8 cellular contexts compared by ENCODE assay signal in genomic region chr1:229514578-229515275, GRCh38. TPM values are rescaled to one million over a fixed set of nuclear protein-coding genes. Genes with fewer than 3 reads are reported as not detected.
DNase-seq lines count a peak whose midpoint lies in the region; ATAC-seq, FAIRE-seq and TF ChIP-seq lines count a peak whose summit lies in the region.

No MANE protein-coding gene starts in this region.

- H3K4me1 ChIP-seq in HepG2 (ENCODE audit: insufficient read depth, low read length): peaks cover 6% of the 10 kb centered on the region

- H3K27ac ChIP-seq in HepG2 (ENCODE audit: extremely low read length, insufficient read depth, low read length): no peak overlapping the region

- H3K36me3 ChIP-seq in HepG2 (replicated peaks in 1 of 2; ENCODE audit: control insufficient read depth in 1 of 2, insufficient read depth in 2 of 2, low read length in 2 of 2): peaks cover 0 to 16% of the 10 kb centered on the region in 2 experiments; a peak in 2 of 5 replicates

- intact Hi-C loops in HepG2 (cut with micrococcal nuclease; ENCODE audit: unreplicated experiment): loop anchor here (1.0 kb wide), 1 partner anchor 256 kb away; no protein-coding TSS in a partner anchor

- BruUV-seq in HepG2 (replicated peaks; lab: Mats Ljungman, UMichigan): no TSS peak

- DNase-seq in GM03348 (ENCODE audit: low spot score) (peak; percentile 84), NCI-H446 (lab: John Stamatoyannopoulos, UW) (peak; percentile 62 to 74), dedifferentiated amniotic fluid mesenchymal stem cell (ENCODE audit: extremely low spot score) (peak; percentile 87), HepG2 (ENCODE audit: low spot score) (peak; percentile 69)
- peak; percentile 44 for DNase-seq in activated CD4-positive, alpha-beta T cell treated with anti-CD3 and anti-CD28 coated beads for 1 hour
- peak in 2 of 3 experiments; percentile 33 to 50 for DNase-seq in stimulated activated CD4-positive, alpha-beta T cell treated with anti-CD3 and anti-CD28 coated beads, TNF-alpha, amount 100 ng/mL, for 4 hours (ENCODE audit: low read depth in 3 of 3)

- H3K4me2 ChIP-seq in HepG2 (ENCODE audit: low read depth, low read length): no peak overlapping the region

- TF ChIP-seq RAD21 in HepG2 (CRISPR knock-in tag; IDR thresholded peaks at IDR 0.05): peak; percentile 60

- ATAC-seq in HG03025 (IDR thresholded peaks at IDR 0.05; ENCODE audit: low FRiP score, unreplicated experiment): peak; percentile 72
- peak; percentile 95 for ATAC-seq in HepG2
- ATAC-seq in HG03521 (IDR thresholded peaks at IDR 0.05; ENCODE audit: unreplicated experiment): no peak

- H3K27me3 ChIP-seq in HepG2 (ENCODE audit: control insufficient read depth in 1 of 2, insufficient read depth in 2 of 2, low read length in 2 of 2): no peaks in the 10 kb centered on the region

- no peaks in the 10 kb centered on the region for H3K79me2 ChIP-seq in HepG2 (ENCODE audit: insufficient read depth, low read length)

- no peak for TF ChIP-seq POLR2A in HepG2 (IDR thresholded peaks at IDR 0.05; ENCODE audit: insufficient read depth in 1 of 2, low read depth in 2 of 2, low read length in 2 of 2)

- no peak overlapping the region for H2AFZ ChIP-seq in HepG2 (ENCODE audit: low read length)

- no peak overlapping the region for H3K4me3 ChIP-seq in HepG2 (replicated peaks in 1 of 3; ENCODE audit: insufficient read depth in 1 of 3, low read depth in 2 of 3, low read length in 3 of 3)

- H3K9me3 ChIP-seq in HepG2 (ENCODE audit: low read length): no peaks in the 10 kb centered on the region

- in situ Hi-C loops in HepG2 (cut with HindIII; ENCODE audit: extremely low pct_ligation_motif_present, low pct_unique_long_range_greater_than_20kb): no loop called here

- peak; percentile 51 for FAIRE-seq in HepG2 (lab: Jason Lieb, UNC)

- no peaks in the 10 kb centered on the region for H4K20me1 ChIP-seq in HepG2 (ENCODE audit: insufficient read depth, low read length)

- CTCF ChIA-PET in HepG2 (lab: Yijun Ruan, JAX; ENCODE audit: low intra/inter-chr PET ratio, low total read pairs): no interaction called here

- H3K9ac ChIP-seq in HepG2 (ENCODE audit: insufficient read depth, low read depth, low read length): no peak overlapping the region

- TF ChIP-seq EP300 in HepG2 (IDR thresholded peaks at IDR 0.05; ENCODE audit: low read depth in 2 of 2, low read length in 2 of 2) (no peak), HepG2 (CRISPR knock-in tag; IDR thresholded peaks at IDR 0.05; ENCODE audit: borderline replicate concordance) (no peak)

- POLR2A ChIA-PET in HepG2 (lab: Yijun Ruan, JAX): no interaction called here

- peak; percentile 83 for TF ChIP-seq CTCF in HepG2 (CRISPR knock-in tag; IDR thresholded peaks at IDR 0.05)

- WGBS in HepG2 (ENCODE audit: low lambda C conversion rate): 39% methylated on average over 8 of the region's 8 CpGs

TF ChIP-seq in HepG2, 621 proteins besides CTCF, POLR2A, EP300 and RAD21 (continues in another document):
- TF ChIP-seq STAG1 (CRISPR knock-in tag; IDR thresholded peaks at IDR 0.05) (peak; percentile 73), HNF1B (CRISPR knock-in tag; IDR thresholded peaks at IDR 0.05) (peak; percentile 40; the same call in 1 of the 2 replicates), MXD1 (CRISPR knock-in tag; IDR thresholded peaks at IDR 0.05) (no peak), ZNF652 (CRISPR knock-in tag; IDR thresholded peaks at IDR 0.05; ENCODE audit: borderline replicate concordance, low read depth) (peak; percentile 80), FOSL2 (CRISPR knock-in tag; IDR thresholded peaks at IDR 0.05) (0 out of 2 replicates have a peak, but pooled peaks have one; percentile 7), PHF5A (CRISPR knock-in tag; IDR thresholded peaks at IDR 0.05; ENCODE audit: low read depth, unreplicated experiment) (peak; percentile 37), MTERF4 (CRISPR knock-in tag; IDR thresholded peaks at IDR 0.05) (no peak)

RNA-seq across cellular contexts. Expression of gene NUP133, which starts 6.6 kb away (rescaled TPM):
- total RNA-seq in HepG2 (2016; rRNA removed; fragmentation: Illumina TruSeq; extraction: Trizol): 45.6 and 78.5 TPM in 2 replicates
- 9.6 and 10.7 TPM in 2 replicates for total RNA-seq in HepG2 (2016; cell fraction: cytosol; rRNA removed; fragmentation: Illumina TruSeq; extraction: Trizol; ENCODE audit: low read depth)
- 46.9 and 76.4 TPM in 2 replicates for total RNA-seq in HepG2 (2016; cell fraction: insoluble cytoplasmic fraction; rRNA removed; fragmentation: Illumina TruSeq; extraction: Trizol)
- 15.8 and 18.8 TPM in 2 replicates for total RNA-seq in HepG2 (2016; cell fraction: membrane; rRNA removed; fragmentation: Illumina TruSeq; extraction: Trizol)
- 29.2 and 34.2 TPM in 2 replicates for total RNA-seq in HepG2 (2016; cell fraction: nucleus; rRNA removed; fragmentation: Illumina TruSeq; extraction: Trizol)
- 16.8 and 17.7 TPM in 2 replicates for polyA plus RNA-seq in HepG2 (2011; rRNA removed)
- polyA plus RNA-seq in HepG2 (2011; cell fraction: cytosol; rRNA removed): 8.1 and 10.3 TPM in 2 replicates
- 13.7 and 16.6 TPM in 2 replicates for polyA plus RNA-seq in HepG2 (2011; cell fraction: nucleus; rRNA removed)
- polyA plus RNA-seq in HepG2 (2012): 14.1 and 16.5 TPM in 2 replicates
- 2.5 and 2.6 TPM in 2 replicates for polyA plus RNA-seq in HepG2 (2016; cell fraction: cytosol; fragmentation: Illumina TruSeq; extraction: Trizol; ENCODE audit: low read depth)
- 44.2 and 47.9 TPM in 2 replicates for polyA plus RNA-seq in HepG2 (2016; cell fraction: insoluble cytoplasmic fraction; fragmentation: Illumina TruSeq; extraction: Trizol; ENCODE audit: low read depth)
- 6.6 and 6.8 TPM in 2 replicates for polyA plus RNA-seq in HepG2 (2016; cell fraction: membrane; fragmentation: Illumina TruSeq; extraction: Trizol; ENCODE audit: low read depth)
- 25.0 and 28.2 TPM in 2 replicates for polyA plus RNA-seq in HepG2 (2016; cell fraction: nucleus; fragmentation: Illumina TruSeq; extraction: Trizol; ENCODE audit: insufficient read depth, low read depth)
- polyA minus RNA-seq in HepG2 (2011; rRNA and poly(A)+ RNA removed; ENCODE audit: low replicate concordance): 30.6 and 31.0 TPM in 2 replicates
- 20.1 and 21.5 TPM in 2 replicates for polyA minus RNA-seq in HepG2 (2011; cell fraction: cytosol; rRNA and poly(A)+ RNA removed)
- polyA minus RNA-seq in HepG2 (2011; cell fraction: nucleus; rRNA and poly(A)+ RNA removed): 30.6 and 37.9 TPM in 2 replicates

RNA-seq across cellular contexts. Expression of gene ABCB10, which starts 43.8 kb away (rescaled TPM):
- total RNA-seq in HepG2 (2016; rRNA removed; fragmentation: Illumina TruSeq; extraction: Trizol): 20.1 and 28.9 TPM in 2 replicates
- total RNA-seq in HepG2 (2016; cell fraction: cytosol; rRNA removed; fragmentation: Illumina TruSeq; extraction: Trizol; ENCODE audit: low read depth): 4.5 and 5.0 TPM in 2 replicates
- 18.7 and 27.5 TPM in 2 replicates for total RNA-seq in HepG2 (2016; cell fraction: insoluble cytoplasmic fraction; rRNA removed; fragmentation: Illumina TruSeq; extraction: Trizol)
- 11.6 and 14.5 TPM in 2 replicates for total RNA-seq in HepG2 (2016; cell fraction: membrane; rRNA removed; fragmentation: Illumina TruSeq; extraction: Trizol)
- 25.6 and 28.6 TPM in 2 replicates for total RNA-seq in HepG2 (2016; cell fraction: nucleus; rRNA removed; fragmentation: Illumina TruSeq; extraction: Trizol)
- polyA plus RNA-seq in HepG2 (2011; rRNA removed): 11.2 and 11.9 TPM in 2 replicates
- 7.5 and 9.3 TPM in 2 replicates for polyA plus RNA-seq in HepG2 (2011; cell fraction: cytosol; rRNA removed)
- polyA plus RNA-seq in HepG2 (2011; cell fraction: nucleus; rRNA removed): 5.5 and 7.1 TPM in 2 replicates
- polyA plus RNA-seq in HepG2 (2012): 11.7 and 14.5 TPM in 2 replicates
- polyA plus RNA-seq in HepG2 (2016; cell fraction: cytosol; fragmentation: Illumina TruSeq; extraction: Trizol; ENCODE audit: low read depth): 2.3 and 2.6 TPM in 2 replicates
- polyA plus RNA-seq in HepG2 (2016; cell fraction: insoluble cytoplasmic fraction; fragmentation: Illumina TruSeq; extraction: Trizol; ENCODE audit: low read depth): 19.6 and 20.3 TPM in 2 replicates
- 6.7 and 7.3 TPM in 2 replicates for polyA plus RNA-seq in HepG2 (2016; cell fraction: membrane; fragmentation: Illumina TruSeq; extraction: Trizol; ENCODE audit: low read depth)
- polyA plus RNA-seq in HepG2 (2016; cell fraction: nucleus; fragmentation: Illumina TruSeq; extraction: Trizol; ENCODE audit: insufficient read depth, low read depth): 33.1 and 36.0 TPM in 2 replicates
- polyA minus RNA-seq in HepG2 (2011; rRNA and poly(A)+ RNA removed; ENCODE audit: low replicate concordance): 23.0 and 26.7 TPM in 2 replicates
- 11.3 and 12.5 TPM in 2 replicates for polyA minus RNA-seq in HepG2 (2011; cell fraction: cytosol; rRNA and poly(A)+ RNA removed)
- 9.3 and 9.6 TPM in 2 replicates for polyA minus RNA-seq in HepG2 (2011; cell fraction: nucleus; rRNA and poly(A)+ RNA removed)
